24 cellular contexts compared by ENCODE assay signal in genomic region chr4:1405636-1406415, GRCh38. TPM values are rescaled to one million over a fixed set of nuclear protein-coding genes. Genes with fewer than 3 reads are reported as not detected.
DNase-seq lines count a peak whose midpoint lies in the region; ATAC-seq lines count a peak whose summit lies in the region.
"Had no signal": no experiment of that assay in that cellular context is flagged by ENCODE, and none has a peak within 500 bp of the region (broad histone marks: within the 10 kb centered on the region; RNA-seq: fewer than 3 reads in every experiment).

No MANE protein-coding gene starts in this region.

- peak; percentile 56 for DNase-seq in activated CD8-positive, alpha-beta memory T cell treated with anti-CD3 and anti-CD28 coated beads for 24 hours
- no peak for DNase-seq in activated CD8-positive, alpha-beta memory T cell treated with anti-CD3 and anti-CD28 coated beads, Interleukin-2, amount 50 U/mL, for 4 hours
- DNase-seq in ELF-1 (ENCODE audit: low read depth, low spot score) (peak; percentile 16), astrocyte of the hippocampus (ENCODE audit: low read depth, low spot score) (peak; percentile 19), mesenteric fat pad (ENCODE audit: low spot score) (peak; percentile 86), NCI-H345 (lab: John Stamatoyannopoulos, UW) (no peak)
- DNase-seq in activated naive CD4-positive, alpha-beta T cell (lab: John Stamatoyannopoulos, UW): no peak
- DNase-seq: activated CD4-positive, alpha-beta T cell treated with anti-CD3 and anti-CD28 coated beads, Interleukin-2, amount 50 U/mL, for 4 hours; C1 segment of cervical spinal cord; DMS 273 treated with DMSO at 0.1 percent for 48 hours; erythroblast; foreskin melanocyte; GDM1; IMR-90; NCI-H187; NCI-H510A treated with DMSO at 0.1 percent for 48 hours had no signal

- no peak for ATAC-seq in GM18858 (IDR thresholded peaks at IDR 0.05; ENCODE audit: unreplicated experiment)
- ATAC-seq: A549, GM12878 had no signal

RNA-seq across cellular contexts. Expression of gene NKX1-1, which starts 0.4 kb away (rescaled TPM):
- not detected for total RNA-seq in mesenteric fat pad
- total RNA-seq: dermis microvascular lymphatic vessel endothelial cell, GM12878, IMR-90, MCF 10A, mononuclear cell, neural crest cell, RPMI7951 had no signal

RNA-seq across cellular contexts. Expression of gene UVSSA, which starts 58.8 kb away (rescaled TPM):
- 19.0 TPM for total RNA-seq in mesenteric fat pad

Comparison
In these comparisons a context has a peak if more than half of its experiments do, and no peak if none do; other contexts are left out.
1. DNase-seq: peak in activated CD8-positive, alpha-beta memory T cell treated with anti-CD3 and anti-CD28 coated beads for 24 hours (single experiment), ELF-1 (single experiment), astrocyte of the hippocampus (single experiment) and mesenteric fat pad (single experiment); none in activated CD8-positive, alpha-beta memory T cell treated with anti-CD3 and anti-CD28 coated beads, Interleukin-2, amount 50 U/mL, for 4 hours (single experiment), activated naive CD4-positive, alpha-beta T cell (0 of 4) and NCI-H345 (single experiment).